In the genomic region with DNA sequence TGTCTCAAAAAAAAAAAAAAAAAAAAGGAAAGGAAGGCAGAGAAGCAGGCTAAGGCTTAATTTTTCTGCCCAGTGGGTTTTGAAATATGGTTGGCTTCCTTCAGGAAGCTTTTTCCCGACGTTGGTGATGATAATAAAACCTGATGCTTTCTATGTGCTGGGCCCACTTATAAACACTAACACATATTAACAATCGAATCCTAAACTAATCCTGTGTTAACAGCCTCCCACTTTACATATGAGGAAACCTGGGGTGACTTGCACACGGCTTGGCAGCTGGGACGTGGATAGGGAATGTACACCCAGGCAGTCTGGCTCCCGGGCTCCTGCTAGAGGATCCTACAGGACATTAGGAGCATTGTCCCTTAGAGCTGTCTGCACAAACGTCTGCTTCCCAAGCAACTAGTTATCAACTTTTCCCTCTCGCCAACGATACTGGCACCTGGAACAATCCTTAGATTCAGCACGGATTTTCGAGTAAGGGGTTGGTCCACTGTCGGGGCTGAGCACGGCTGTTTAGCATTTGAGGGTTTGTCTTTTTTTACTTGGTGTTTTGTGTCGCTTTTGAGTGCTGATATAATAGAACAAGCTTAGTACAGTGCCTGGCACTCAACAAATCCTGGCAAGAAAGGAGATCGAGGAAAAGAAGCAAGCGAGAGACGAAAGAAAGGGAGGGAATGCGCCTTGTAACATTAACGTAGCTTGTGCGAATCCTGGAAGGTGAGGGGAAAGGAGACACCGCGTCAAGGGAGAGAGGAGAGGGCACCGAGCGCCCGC, we compare ENCODE assay signal across 8 cellular contexts. TPM values are rescaled to one million over a fixed set of nuclear protein-coding genes. Genes with fewer than 3 reads are reported as not detected.
DNase-seq lines count a peak whose midpoint lies in the region; ATAC-seq and TF ChIP-seq lines count a peak whose summit lies in the region.

No MANE protein-coding gene starts in this region.

- H3K79me2 ChIP-seq in parathyroid adenoma: no peaks in the 10 kb centered on the region

- ATAC-seq in HG02870 (IDR thresholded peaks at IDR 0.05; ENCODE audit: unreplicated experiment) (peak; percentile 11), HG03196 (IDR thresholded peaks at IDR 0.05; ENCODE audit: unreplicated experiment) (no peak)
- peak; percentile 1 for ATAC-seq in activated CD8-positive, alpha-beta T cell treated with anti-CD3 and anti-CD28 coated beads for 36 hours

- TF ChIP-seq CTCF in GM13977 (IDR thresholded peaks at IDR 0.05; ENCODE audit: extremely low read depth, insufficient read depth, missing control alignments): no peak
- TF ChIP-seq CTCF in activated CD8-positive, alpha-beta T cell treated with anti-CD3 and anti-CD28 coated beads for 36 hours (IDR thresholded peaks at IDR 0.05): no peak
- TF ChIP-seq CTCF in parathyroid adenoma (IDR thresholded peaks at IDR 0.05): peak; percentile 5

- H3K4me3 Mint-ChIP-seq in activated CD8-positive, alpha-beta T cell treated with anti-CD3 and anti-CD28 coated beads for 36 hours: peak overlapping the region; percentile 83

- H3K36me3 ChIP-seq in parathyroid adenoma (ENCODE audit: control insufficient read depth, insufficient read depth, low read length): no peaks in the 10 kb centered on the region

- POLR2A ChIA-PET in activated CD8-positive, alpha-beta T cell treated with anti-CD3 and anti-CD28 coated beads for 36 hours (lab: Charles Lee): interaction anchor here (1.0 to 1.6 kb wide), 2 partner anchors 16 to 26 kb away, joined by 3 to 4 read pairs; no protein-coding TSS in a partner anchor

- H3K9me3 Mint-ChIP-seq in activated CD8-positive, alpha-beta T cell treated with anti-CD3 and anti-CD28 coated beads for 36 hours: no peaks in the 10 kb centered on the region

- DNase-seq in A172 (ENCODE audit: low spot score) (peak; percentile 67), GM13977 (ENCODE audit: low spot score) (peak; percentile 23), NCI-H146 treated with DMSO at 0.1 percent for 48 hours (lab: John Stamatoyannopoulos, UW; ENCODE audit: unreplicated experiment) (peak; percentile 85), head of caudate nucleus (peak in 37 of 42 donors; percentile 28 to 77 (median 56))
- DNase-seq in activated CD8-positive, alpha-beta T cell treated with anti-CD3 and anti-CD28 coated beads for 36 hours: no peak

- peak overlapping the region; percentile 31 for H3K27ac Mint-ChIP-seq in activated CD8-positive, alpha-beta T cell treated with anti-CD3 and anti-CD28 coated beads for 36 hours

- peak overlapping the region; percentile 71 for H3K27ac ChIP-seq in parathyroid adenoma

- no peaks in the 10 kb centered on the region for H3K27me3 ChIP-seq in parathyroid adenoma (ENCODE audit: control insufficient read depth, insufficient read depth, low read length)

- peak overlapping the region; percentile 71 for H3K4me3 ChIP-seq in parathyroid adenoma (ENCODE audit: low read depth, low read length)

- H3K9ac ChIP-seq in parathyroid adenoma: no peak overlapping the region

- H3K4me1 ChIP-seq in parathyroid adenoma: no peaks in the 10 kb centered on the region

- CTCF ChIA-PET in activated CD8-positive, alpha-beta T cell treated with anti-CD3 and anti-CD28 coated beads for 36 hours (lab: Charles Lee): interaction anchor here (0.9 to 1.5 kb wide), 5 partner anchors 12 to 380 kb away, joined by 3 to 6 read pairs (median 5); no protein-coding TSS in a partner anchor

- peak overlapping the region; percentile 97 for H2AFZ ChIP-seq in parathyroid adenoma

- in situ Hi-C loops in GM13977 (cut with MboI; ENCODE audit: low pct_unique_long_range_greater_than_20kb, low sequenced_read_pairs, unreplicated experiment): no loop called here

- peak overlapping the region; percentile 62 for H3K4me2 ChIP-seq in parathyroid adenoma (ENCODE audit: low read length)

- H3K27me3 Mint-ChIP-seq in activated CD8-positive, alpha-beta T cell treated with anti-CD3 and anti-CD28 coated beads for 36 hours: peaks cover 8% of the 10 kb centered on the region

- H3K4me1 Mint-ChIP-seq in activated CD8-positive, alpha-beta T cell treated with anti-CD3 and anti-CD28 coated beads for 36 hours (ENCODE audit: low read depth): peaks cover 15% of the 10 kb centered on the region

- intact Hi-C loops in activated CD8-positive, alpha-beta T cell treated with anti-CD3 and anti-CD28 coated beads for 36 hours (cut with micrococcal nuclease): no loop called here
- intact Hi-C loops in head of caudate nucleus (cut with DNase I): loop anchor here (10.0 kb wide), 1 partner anchor 110 kb away; no protein-coding TSS in a partner anchor

- H3K36me3 Mint-ChIP-seq in activated CD8-positive, alpha-beta T cell treated with anti-CD3 and anti-CD28 coated beads for 36 hours (ENCODE audit: low read depth): no peaks in the 10 kb centered on the region

- H3K9me3 ChIP-seq in parathyroid adenoma (ENCODE audit: control insufficient read depth, low read length): no peaks in the 10 kb centered on the region

RNA-seq across cellular contexts. Expression of a gene that starts 0.6 kb away (rescaled TPM):
- total RNA-seq in A172 (2014; rRNA removed; shearing (Covaris generic)): 17.0 and 20.7 TPM in 2 replicates
- 10 to 100 TPM; 13.1 to 13.2 TPM for total RNA-seq in activated CD8-positive, alpha-beta T cell treated with anti-CD3 and anti-CD28 coated beads for 36 hours

RNA-seq across cellular contexts. Expression of a gene that starts 19.1 kb away (rescaled TPM):
- total RNA-seq in A172 (2014; rRNA removed; shearing (Covaris generic)): not detected in 2 replicates
- not detected for total RNA-seq in activated CD8-positive, alpha-beta T cell treated with anti-CD3 and anti-CD28 coated beads for 36 hours
